Comparison of ENCODE assay signal across 1 cellular context in the genomic region with DNA sequence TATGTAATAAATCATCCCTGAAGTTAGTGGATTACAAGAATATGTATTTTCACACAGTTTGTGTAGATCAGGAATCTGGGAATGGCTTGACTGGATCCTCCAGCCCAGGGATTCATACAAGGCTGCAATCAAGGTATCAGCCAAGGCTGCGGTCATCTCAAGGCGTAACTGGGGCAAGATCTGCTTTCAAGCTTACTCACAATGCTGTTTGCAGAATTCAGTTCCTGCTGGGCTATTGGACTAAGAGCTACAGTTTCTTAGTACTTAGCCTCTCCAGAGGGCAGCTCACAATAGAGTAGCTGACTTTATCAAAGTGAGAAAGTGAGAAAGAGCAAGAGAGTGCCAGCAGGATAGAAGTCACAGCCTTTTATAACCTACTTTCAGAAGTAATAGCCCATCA.
TF ChIP-seq lines count a peak whose summit lies in the region.

No MANE protein-coding gene starts in this region.

TF ChIP-seq in IMR-90, 13 proteins besides CTCF, POLR2A, EP300 and RAD21:
- TF ChIP-seq SMC3 (IDR thresholded peaks at IDR 0.05; ENCODE audit: low read depth, low read length) (no peak), CHD1 (IDR thresholded peaks at IDR 0.05; ENCODE audit: low read depth, low read length) (no peak), BHLHE40 (IDR thresholded peaks at IDR 0.05; ENCODE audit: low read depth, low read length) (no peak)
- TF ChIP-seq, protein P1, sequence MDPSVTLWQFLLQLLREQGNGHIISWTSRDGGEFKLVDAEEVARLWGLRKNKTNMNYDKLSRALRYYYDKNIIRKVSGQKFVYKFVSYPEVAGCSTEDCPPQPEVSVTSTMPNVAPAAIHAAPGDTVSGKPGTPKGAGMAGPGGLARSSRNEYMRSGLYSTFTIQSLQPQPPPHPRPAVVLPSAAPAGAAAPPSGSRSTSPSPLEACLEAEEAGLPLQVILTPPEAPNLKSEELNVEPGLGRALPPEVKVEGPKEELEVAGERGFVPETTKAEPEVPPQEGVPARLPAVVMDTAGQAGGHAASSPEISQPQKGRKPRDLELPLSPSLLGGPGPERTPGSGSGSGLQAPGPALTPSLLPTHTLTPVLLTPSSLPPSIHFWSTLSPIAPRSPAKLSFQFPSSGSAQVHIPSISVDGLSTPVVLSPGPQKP (IDR thresholded peaks at IDR 0.05; ENCODE audit: borderline replicate concordance, low read depth, low read length) = no peak
